Comparison of ENCODE assay signal across 1 cellular context in genomic region chr9:137646341-137646740, GRCh38.
TF ChIP-seq lines count a peak whose summit lies in the region.

No MANE protein-coding gene starts in this region.

TF ChIP-seq in WTC11, 78 proteins besides CTCF, POLR2A, EP300 and RAD21 (continued from another document):
- TF ChIP-seq AR (CRISPR knock-in tag; IDR thresholded peaks at IDR 0.05) (no peak), USF1 (CRISPR knock-in tag; IDR thresholded peaks at IDR 0.05) (no peak), ATF1 (CRISPR knock-in tag; IDR thresholded peaks at IDR 0.05) (no peak), NFATC4 (CRISPR knock-in tag; IDR thresholded peaks at IDR 0.05) (no peak), ZNF121 (CRISPR knock-in tag; IDR thresholded peaks at IDR 0.05) (no peak), CREM (CRISPR knock-in tag; IDR thresholded peaks at IDR 0.05) (no peak), TP53 (CRISPR knock-in tag; IDR thresholded peaks at IDR 0.05) (no peak), ELF4 (CRISPR knock-in tag; IDR thresholded peaks at IDR 0.05; ENCODE audit: low read depth) (no peak), GTF2I (CRISPR knock-in tag; conservative IDR thresholded peaks at IDR 0.05) (no peak), ZNF232 (CRISPR knock-in tag; IDR thresholded peaks at IDR 0.05) (no peak), SP1 (CRISPR knock-in tag; conservative IDR thresholded peaks at IDR 0.05) (no peak), ETV6 (CRISPR knock-in tag; IDR thresholded peaks at IDR 0.05) (no peak), SMAD4 (CRISPR knock-in tag; IDR thresholded peaks at IDR 0.05) (no peak)
- TF ChIP-seq, protein P1, sequence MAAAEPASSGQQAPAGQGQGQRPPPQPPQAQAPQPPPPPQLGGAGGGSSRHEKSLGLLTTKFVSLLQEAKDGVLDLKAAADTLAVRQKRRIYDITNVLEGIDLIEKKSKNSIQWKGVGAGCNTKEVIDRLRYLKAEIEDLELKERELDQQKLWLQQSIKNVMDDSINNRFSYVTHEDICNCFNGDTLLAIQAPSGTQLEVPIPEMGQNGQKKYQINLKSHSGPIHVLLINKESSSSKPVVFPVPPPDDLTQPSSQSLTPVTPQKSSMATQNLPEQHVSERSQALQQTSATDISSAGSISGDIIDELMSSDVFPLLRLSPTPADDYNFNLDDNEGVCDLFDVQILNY (CRISPR knock-in tag; IDR thresholded peaks at IDR 0.05), result no peak
- TF ChIP-seq, protein P2, sequence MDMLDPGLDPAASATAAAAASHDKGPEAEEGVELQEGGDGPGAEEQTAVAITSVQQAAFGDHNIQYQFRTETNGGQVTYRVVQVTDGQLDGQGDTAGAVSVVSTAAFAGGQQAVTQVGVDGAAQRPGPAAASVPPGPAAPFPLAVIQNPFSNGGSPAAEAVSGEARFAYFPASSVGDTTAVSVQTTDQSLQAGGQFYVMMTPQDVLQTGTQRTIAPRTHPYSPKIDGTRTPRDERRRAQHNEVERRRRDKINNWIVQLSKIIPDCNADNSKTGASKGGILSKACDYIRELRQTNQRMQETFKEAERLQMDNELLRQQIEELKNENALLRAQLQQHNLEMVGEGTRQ (CRISPR knock-in tag; IDR thresholded peaks at IDR 0.05), result no peak
TF ChIP-seq in WTC11: peak in this region for 0.
